In genomic region chr2:26034597-26035067, GRCh38 we compare ENCODE assay signal across 8 cellular contexts. TPM values are rescaled to one million over a fixed set of nuclear protein-coding genes. Genes with fewer than 3 reads are reported as not detected.
DNase-seq lines count a peak whose midpoint lies in the region; ATAC-seq and TF ChIP-seq lines count a peak whose summit lies in the region.

No MANE protein-coding gene starts in this region.

- no peaks in the 10 kb centered on the region for H3K36me3 ChIP-seq in kidney epithelial cell (ENCODE audit: control insufficient read depth, insufficient read depth, low read length)

- H3K27me3 ChIP-seq in kidney epithelial cell (ENCODE audit: control insufficient read depth, insufficient read depth, low read length), result no peaks in the 10 kb centered on the region

- ATAC-seq in HG02852 (IDR thresholded peaks at IDR 0.05; ENCODE audit: unreplicated experiment), result no peak
- ATAC-seq in HG03342 (IDR thresholded peaks at IDR 0.05; ENCODE audit: unreplicated experiment), result no peak

- WGBS in adipose tissue, 3 donors, result 0 to 1% (median 0%) methylated on average over 24 of the region's 24 CpGs

- TF ChIP-seq CTCF in kidney epithelial cell (IDR thresholded peaks at IDR 0.05; ENCODE audit: insufficient read depth, low read length, poor library complexity, severe bottlenecking), result no peak

- H3K27ac ChIP-seq in adipose tissue (ENCODE audit: low read depth, low read length) (peak overlapping the region; percentile 95), substantia nigra (ENCODE audit: low read depth, low read length, poor library complexity, severe bottlenecking) (peak overlapping the region; percentile 97)

- H3K4me3 ChIP-seq in Jurkat, Clone E6-1 (ENCODE audit: low read length), result peak overlapping the region; percentile 96
- H3K4me3 ChIP-seq in kidney epithelial cell (ENCODE audit: low read depth, low read length), result peak overlapping the region; percentile 88

- DNase-seq in CD1c-positive myeloid dendritic cell (ENCODE audit: extremely low spot score) (peak; percentile 30), kidney epithelial cell (ENCODE audit: low read depth) (no peak), substantia nigra (lab: John Stamatoyannopoulos, UW) (peak in 1 of 49 donors; percentile 40)
- DNase-seq in Jurkat, Clone E6-1 (ENCODE audit: low read depth, low spot score), result no peak
- no peak for DNase-seq in activated CD8-positive, alpha-beta memory T cell treated with anti-CD3 and anti-CD28 coated beads, Interleukin-2, amount 50 U/mL, for 48 hours

RNA-seq across cellular contexts. Expression of gene RAB10, which starts 0.7 kb away (rescaled TPM):
- polyA plus RNA-seq in Jurkat, Clone E6-1 (2012; ENCODE audit: insufficient read depth, insufficient read length), result 94.1 TPM
- polyA plus RNA-seq in adipose tissue, result 10 to 100 TPM; 25.6 to 48.5 (median 47.1) TPM
- total RNA-seq in kidney epithelial cell, result 183 and 201 TPM in 2 replicates

RNA-seq across cellular contexts. Expression of gene KIF3C, which starts 52.3 kb away (rescaled TPM):
- 11.1 TPM for polyA plus RNA-seq in Jurkat, Clone E6-1 (2012; ENCODE audit: insufficient read depth, insufficient read length)
- 1 to 10 TPM; 1.5 to 5.5 (median 1.9) TPM for polyA plus RNA-seq in adipose tissue
- 58.3 and 75.9 TPM in 2 replicates for total RNA-seq in kidney epithelial cell
